9 cellular contexts compared by ENCODE assay signal in genomic region chr2:26982102-26982742, GRCh38. TPM values are rescaled to one million over a fixed set of nuclear protein-coding genes. Genes with fewer than 3 reads are reported as not detected.
DNase-seq lines count a peak whose midpoint lies in the region; ATAC-seq and TF ChIP-seq lines count a peak whose summit lies in the region.
"Had no signal": no experiment of that assay in that cellular context is flagged by ENCODE, and none has a peak within 500 bp of the region (broad histone marks: within the 10 kb centered on the region; RNA-seq: fewer than 3 reads in every experiment).

No MANE protein-coding gene starts in this region.

- H3K4me3 Mint-ChIP-seq in activated CD4-positive, alpha-beta T cell treated with anti-CD3 and anti-CD28 coated beads, Interleukin-2, amount 10 ng/mL, durations not matched to agents 7 days and 5 days = no peak overlapping the region
- H3K4me3 Mint-ChIP-seq in activated T-helper 17 cell treated with anti-CD3 and anti-CD28 coated beads, Interleukin-2, amount 50 U/mL, for 72 hours = no peak overlapping the region
- H3K4me3 Mint-ChIP-seq: activated naive CD4-positive, alpha-beta T cell treated with anti-CD3 and anti-CD28 coated beads, Interleukin-2, amount 50 U/mL, for 24 hours had no signal

- no peak overlapping the region for H3K4me3 ChIP-seq in spleen

- H3K9me3 Mint-ChIP-seq in activated CD4-positive, alpha-beta T cell treated with anti-CD3 and anti-CD28 coated beads, Interleukin-2, amount 10 ng/mL, durations not matched to agents 7 days and 5 days = no peaks in the 10 kb centered on the region
- no peaks in the 10 kb centered on the region for H3K9me3 Mint-ChIP-seq in activated T-helper 17 cell treated with anti-CD3 and anti-CD28 coated beads, Interleukin-2, amount 50 U/mL, for 72 hours
- H3K9me3 Mint-ChIP-seq: activated naive CD4-positive, alpha-beta T cell treated with anti-CD3 and anti-CD28 coated beads, Interleukin-2, amount 50 U/mL, for 24 hours had no signal

- H3K36me3 Mint-ChIP-seq in activated CD4-positive, alpha-beta T cell treated with anti-CD3 and anti-CD28 coated beads, Interleukin-2, amount 10 ng/mL, durations not matched to agents 7 days and 5 days (ENCODE audit: low read depth) = no peaks in the 10 kb centered on the region
- no peaks in the 10 kb centered on the region for H3K36me3 Mint-ChIP-seq in activated T-helper 17 cell treated with anti-CD3 and anti-CD28 coated beads, Interleukin-2, amount 50 U/mL, for 72 hours (ENCODE audit: low read depth)
- H3K36me3 Mint-ChIP-seq: activated naive CD4-positive, alpha-beta T cell treated with anti-CD3 and anti-CD28 coated beads, Interleukin-2, amount 50 U/mL, for 24 hours had no signal

- ATAC-seq in left ventricle myocardium superior = peak; percentile 90
- no peak for ATAC-seq in GM19397 (IDR thresholded peaks at IDR 0.05; ENCODE audit: unreplicated experiment)
- no peak for ATAC-seq in activated T-helper 17 cell treated with anti-CD3 and anti-CD28 coated beads, Interleukin-2, amount 50 U/mL, for 72 hours (replicated peaks)

- intact Hi-C loops in left ventricle myocardium superior (cut with micrococcal nuclease) (no loop called here), spleen (cut with DNase I; ENCODE audit: low total_unique reads) (no loop called here)

- peaks cover 11% of the 10 kb centered on the region for H3K27me3 Mint-ChIP-seq in activated CD4-positive, alpha-beta T cell treated with anti-CD3 and anti-CD28 coated beads, Interleukin-2, amount 10 ng/mL, durations not matched to agents 7 days and 5 days
- no peaks in the 10 kb centered on the region for H3K27me3 Mint-ChIP-seq in activated T-helper 17 cell treated with anti-CD3 and anti-CD28 coated beads, Interleukin-2, amount 50 U/mL, for 72 hours
- H3K27me3 Mint-ChIP-seq: activated naive CD4-positive, alpha-beta T cell treated with anti-CD3 and anti-CD28 coated beads, Interleukin-2, amount 50 U/mL, for 24 hours had no signal

- TF ChIP-seq POLR2A in spleen (IDR thresholded peaks at IDR 0.05) = no peak

- POLR2A ChIA-PET in activated CD4-positive, alpha-beta T cell treated with anti-CD3 and anti-CD28 coated beads, Interleukin-2, amount 10 ng/mL, durations not matched to agents 7 days and 5 days (lab: Charles Lee) = interaction anchor here (0.6 kb wide), 1 partner anchor 682 kb away, joined by 3 read pairs; no protein-coding TSS in a partner anchor

- TF ChIP-seq CTCF in spleen (IDR thresholded peaks at IDR 0.05 in 8 of 11, conservative IDR thresholded peaks at IDR 0.05 in 3 of 11) = peak in 8 of 11 experiments; percentile 6 to 56 (median 40)

- no peaks in the 10 kb centered on the region for H3K27me3 ChIP-seq in spleen (replicated peaks in 1 of 7)

- H3K4me1 Mint-ChIP-seq in activated CD4-positive, alpha-beta T cell treated with anti-CD3 and anti-CD28 coated beads, Interleukin-2, amount 10 ng/mL, durations not matched to agents 7 days and 5 days = no peaks in the 10 kb centered on the region
- H3K4me1 Mint-ChIP-seq in activated T-helper 17 cell treated with anti-CD3 and anti-CD28 coated beads, Interleukin-2, amount 50 U/mL, for 72 hours = peaks cover 3% of the 10 kb centered on the region
- H3K4me1 Mint-ChIP-seq: activated naive CD4-positive, alpha-beta T cell treated with anti-CD3 and anti-CD28 coated beads, Interleukin-2, amount 50 U/mL, for 24 hours had no signal

- H3K4me1 ChIP-seq in spleen = peaks cover 0 to 15% (median 5%) of the 10 kb centered on the region in 6 donors

- no peak overlapping the region for H3K27ac ChIP-seq in spleen

- WGBS in spleen, 5 donors = 36 to 60% (median 40%) methylated on average over 2 of the region's 2 CpGs

- CTCF ChIA-PET in activated CD4-positive, alpha-beta T cell treated with anti-CD3 and anti-CD28 coated beads, Interleukin-2, amount 10 ng/mL, durations not matched to agents 7 days and 5 days (lab: Charles Lee) = interaction anchor here (0.5 to 2.8 kb wide), 8 partner anchors 9 to 651 kb away, joined by 3 to 11 read pairs (median 3); no protein-coding TSS in a partner anchor

- peak; percentile 6 for DNase-seq in stimulated activated CD4-positive, alpha-beta T cell treated with anti-CD3 and anti-CD28 coated beads, Interleukin-4, amount 100 ng/mL, for 1 hour
- no peak for DNase-seq in stimulated activated CD4-positive, alpha-beta T cell treated with anti-CD3 and anti-CD28 coated beads, Interleukin-4, amount 100 ng/mL, for 4 hours
- DNase-seq in NCI-H1417 treated with DMSO at 0.1 percent for 48 hours (lab: John Stamatoyannopoulos, UW) = peak; percentile 85
- peak; percentile 25 for DNase-seq in activated CD4-positive, alpha-beta T cell treated with anti-CD3 and anti-CD28 coated beads, Interleukin-2, amount 10 ng/mL, durations not matched to agents 7 days and 5 days
- DNase-seq in left ventricle myocardium superior = peak; percentile 71
- no peak for DNase-seq in spleen

- H3K27ac Mint-ChIP-seq in activated CD4-positive, alpha-beta T cell treated with anti-CD3 and anti-CD28 coated beads, Interleukin-2, amount 10 ng/mL, durations not matched to agents 7 days and 5 days = no peak overlapping the region
- H3K27ac Mint-ChIP-seq in activated T-helper 17 cell treated with anti-CD3 and anti-CD28 coated beads, Interleukin-2, amount 50 U/mL, for 72 hours = no peak overlapping the region
- H3K27ac Mint-ChIP-seq: activated naive CD4-positive, alpha-beta T cell treated with anti-CD3 and anti-CD28 coated beads, Interleukin-2, amount 50 U/mL, for 24 hours had no signal

- no peaks in the 10 kb centered on the region for H3K9me3 ChIP-seq in spleen

- H3K36me3 ChIP-seq in spleen = no peaks in the 10 kb centered on the region

RNA-seq across cellular contexts. Expression of gene MAPRE3, which starts 11.8 kb away (rescaled TPM):
- total RNA-seq in activated CD4-positive, alpha-beta T cell treated with anti-CD3 and anti-CD28 coated beads, Interleukin-2, amount 10 ng/mL, durations not matched to agents 7 days and 5 days = 1 to 10 TPM in 1 of 2 experiments, under 1 TPM in 1; 1.00 to 1.3 TPM
- total RNA-seq in left ventricle myocardium superior (52.4 TPM), spleen (10 to 100 TPM in 6 of 7 donors, 1 to 10 TPM in 1; 10.0 to 17.9 (median 11.9) TPM)
- polyA plus RNA-seq in spleen = 10 to 100 TPM in 1 of 3 donors, 1 to 10 TPM in 2; 5.2 to 14.0 (median 6.7) TPM
- 1 to 10 TPM; 3.4 to 4.2 TPM for total RNA-seq in activated T-helper 17 cell treated with anti-CD3 and anti-CD28 coated beads, Interleukin-2, amount 50 U/mL, for 72 hours

RNA-seq across cellular contexts. Expression of gene TMEM214, which starts 50.5 kb away (rescaled TPM):
- 10 to 100 TPM; 73.2 to 77.1 TPM for total RNA-seq in activated CD4-positive, alpha-beta T cell treated with anti-CD3 and anti-CD28 coated beads, Interleukin-2, amount 10 ng/mL, durations not matched to agents 7 days and 5 days
- total RNA-seq in left ventricle myocardium superior (30.9 TPM), spleen (10 to 100 TPM; 56.1 to 93.1 (median 73.0) TPM)
- 10 to 100 TPM; 22.3 to 48.9 (median 26.8) TPM for polyA plus RNA-seq in spleen
- total RNA-seq in activated T-helper 17 cell treated with anti-CD3 and anti-CD28 coated beads, Interleukin-2, amount 50 U/mL, for 72 hours = 10 to 100 TPM; 73.3 to 81.5 TPM

Comparison
In these comparisons a context has a peak if more than half of its experiments do, and no peak if none do; other contexts are left out.
1. DNase-seq: peak in stimulated activated CD4-positive, alpha-beta T cell treated with anti-CD3 and anti-CD28 coated beads, Interleukin-4, amount 100 ng/mL, for 1 hour (single experiment), NCI-H1417 treated with DMSO at 0.1 percent for 48 hours (single experiment), activated CD4-positive, alpha-beta T cell treated with anti-CD3 and anti-CD28 coated beads, Interleukin-2, amount 10 ng/mL, durations not matched to agents 7 days and 5 days (single experiment) and left ventricle myocardium superior (single experiment); none in stimulated activated CD4-positive, alpha-beta T cell treated with anti-CD3 and anti-CD28 coated beads, Interleukin-4, amount 100 ng/mL, for 4 hours (0 of 2) and spleen (single experiment).